ENCODE assay signal across 9 cellular contexts in the genomic region with DNA sequence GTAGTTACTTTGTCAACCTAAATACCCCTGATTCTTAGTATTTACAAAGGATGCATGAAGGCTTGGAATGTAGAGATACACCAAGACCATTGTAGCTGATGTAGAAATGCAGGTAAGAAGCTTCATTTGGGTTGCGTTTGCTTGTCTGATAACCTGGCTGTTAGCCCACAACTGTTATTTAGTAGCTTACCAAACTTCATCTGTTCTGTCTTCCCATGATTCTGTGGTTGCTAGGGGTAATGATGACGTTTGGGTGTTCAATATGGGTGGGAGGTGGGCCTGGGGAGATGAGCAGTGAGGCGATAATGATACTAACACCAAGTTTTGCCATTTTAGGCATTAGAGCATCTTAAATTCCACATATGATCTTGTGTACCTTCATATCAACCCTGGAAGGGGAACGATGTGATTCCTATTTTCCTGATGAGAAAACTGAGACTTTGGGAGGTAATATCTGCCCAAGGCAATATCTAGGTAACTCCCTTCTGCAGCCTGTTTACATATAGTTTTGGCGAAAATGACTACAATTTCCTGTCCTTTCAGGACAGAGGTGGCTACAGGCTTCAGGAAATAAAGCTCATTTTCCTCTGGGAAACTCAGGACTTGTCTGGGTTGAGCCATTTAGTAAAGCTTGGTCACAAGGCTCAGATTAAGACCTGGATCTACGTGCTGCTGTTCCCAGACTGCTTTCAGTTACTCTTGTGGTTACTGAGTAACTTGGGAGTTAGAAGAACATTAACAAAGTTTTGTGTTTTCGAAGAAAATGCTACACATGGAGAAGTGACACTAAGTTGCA. TPM values are rescaled to one million over a fixed set of nuclear protein-coding genes. Genes with fewer than 3 reads are reported as not detected.
DNase-seq lines count a peak whose midpoint lies in the region; ATAC-seq and FAIRE-seq lines count a peak whose summit lies in the region.
"Had no signal": no experiment of that assay in that cellular context is flagged by ENCODE, and none has a peak within 500 bp of the region (broad histone marks: within the 10 kb centered on the region; RNA-seq: fewer than 3 reads in every experiment).

No MANE protein-coding gene starts in this region.

- FAIRE-seq in small intestine (lab: Jason Lieb, UNC), result no peak

- 25 to 41% (median 31%) methylated on average over 7 of the region's 7 CpGs for WGBS in small intestine, 3 donors

- H3K4me3 ChIP-seq in small intestine (ENCODE audit: low read depth in 1 of 2, low read length in 2 of 2), result no peak overlapping the region

- H3K27me3 ChIP-seq in small intestine (ENCODE audit: control insufficient read depth in 2 of 2, insufficient read depth in 2 of 2, low read length in 2 of 2), result no peaks in the 10 kb centered on the region

- peaks cover 3 to 26% of the 10 kb centered on the region in 2 donors for H3K4me1 ChIP-seq in small intestine (ENCODE audit: control insufficient read depth in 2 of 2, insufficient read depth in 1 of 2, low read depth in 1 of 2, low read length in 1 of 2)

- DNase-seq in NCI-H69 (lab: John Stamatoyannopoulos, UW), result peak; percentile 86
- peak; percentile 67 for DNase-seq in fibroblast of peridontal ligament (ENCODE audit: extremely low read depth)
- DNase-seq in small intestine, result peak; percentile 73
- no peak for DNase-seq in DMS79 treated with DMSO at 0.1 percent for 48 hours (lab: John Stamatoyannopoulos, UW)
- DNase-seq in germinal center (ENCODE audit: low spot score), result no peak
- no peak for DNase-seq in occipital lobe (lab: John Stamatoyannopoulos, UW)
- no peak for DNase-seq in NOMO-1 treated with DMSO at 0.1 percent for 48 hours (lab: John Stamatoyannopoulos, UW; ENCODE audit: unreplicated experiment)
- DNase-seq: NCI-H1417 treated with DMSO at 0.1 percent for 48 hours had no signal

- H3K9me3 ChIP-seq in small intestine (ENCODE audit: control insufficient read depth, low read depth), result no peaks in the 10 kb centered on the region

- no peaks in the 10 kb centered on the region for H3K36me3 ChIP-seq in small intestine (ENCODE audit: control insufficient read depth in 2 of 2, insufficient read depth in 2 of 2, low read length in 2 of 2)

- H3K27ac ChIP-seq in small intestine (ENCODE audit: low read depth in 1 of 2, low read length in 1 of 2), result peak overlapping the region; percentile 9 to 72

- ATAC-seq in GM21390 (IDR thresholded peaks at IDR 0.05; ENCODE audit: unreplicated experiment), result peak; percentile 28

RNA-seq across cellular contexts. Expression of gene FNDC3B, which starts 26.8 kb away (rescaled TPM):
- polyA plus RNA-seq in small intestine, result 10 to 100 TPM in 1 of 3 donors, 1 to 10 TPM in 2; 6.0 to 10.7 (median 9.5) TPM
- 19.3 TPM for total RNA-seq in occipital lobe

Comparison
In these comparisons a context has a peak if more than half of its experiments do, and no peak if none do; other contexts are left out.
1. DNase-seq: peak in NCI-H69 (single experiment), fibroblast of peridontal ligament (single experiment) and small intestine (single experiment); none in DMS79 treated with DMSO at 0.1 percent for 48 hours (single experiment), germinal center (single experiment), occipital lobe (single experiment) and NOMO-1 treated with DMSO at 0.1 percent for 48 hours (single experiment).